In genomic region chr7:116876664-116877442, GRCh38 we compare ENCODE assay signal across 11 cellular contexts. TPM values are rescaled to one million over a fixed set of nuclear protein-coding genes. Genes with fewer than 3 reads are reported as not detected.
DNase-seq lines count a peak whose midpoint lies in the region; ATAC-seq and TF ChIP-seq lines count a peak whose summit lies in the region.
"Had no signal": no experiment of that assay in that cellular context is flagged by ENCODE, and none has a peak within 500 bp of the region (broad histone marks: within the 10 kb centered on the region; RNA-seq: fewer than 3 reads in every experiment).

No MANE protein-coding gene starts in this region.

- TF ChIP-seq CTCF in C4-2B (conservative IDR thresholded peaks at IDR 0.05) (peak; percentile 21), WTC11 (IDR thresholded peaks at IDR 0.05) (no peak), heart right ventricle (IDR thresholded peaks at IDR 0.05) (peak in 4 of 9 donors; percentile 8 to 54 (median 44))

- H3K9me3 ChIP-seq in heart right ventricle (no peaks in the 10 kb centered on the region), neuronal stem cell (replicated peaks in 1 of 2; ENCODE audit: control insufficient read depth in 2 of 2, insufficient read depth in 1 of 2, low read depth in 1 of 2, low read length in 2 of 2) (peaks cover 2 to 5% of the 10 kb centered on the region in 2 donors)

- peaks cover 3 to 96% (median 78%) of the 10 kb centered on the region in 9 donors for H3K4me1 ChIP-seq in heart right ventricle
- no peaks in the 10 kb centered on the region for H3K4me1 ChIP-seq in neuronal stem cell (ENCODE audit: control insufficient read depth in 2 of 2, insufficient read depth in 1 of 2, low read depth in 1 of 2, low read length in 2 of 2)

- H2BK120ac ChIP-seq in neuronal stem cell (ENCODE audit: low read depth, low read length), result no peak overlapping the region

- H3K27me3 Mint-ChIP-seq in WTC11 (ENCODE audit: low read depth), result no peaks in the 10 kb centered on the region
- H3K27me3 Mint-ChIP-seq: type B pancreatic cell had no signal

- peak overlapping the region; percentile 18 for H3K9ac ChIP-seq in neuronal stem cell (ENCODE audit: low read depth, low read length, poor library complexity)

- H3K36me3 ChIP-seq in heart right ventricle (peaks cover 0 to 16% (median 0%) of the 10 kb centered on the region in 9 donors), neuronal stem cell (replicated peaks in 1 of 2; ENCODE audit: control insufficient read depth in 2 of 2, insufficient read depth in 2 of 2, low read length in 2 of 2) (peaks cover 1 to 47% of the 10 kb centered on the region in 2 donors)

- peak overlapping the region; percentile 31; the same call in 1 of the 2 replicates for H3K27ac ChIP-seq in C4-2B
- H3K27ac ChIP-seq in heart right ventricle, result peak overlapping the region; percentile 1 to 77 (median 64)
- no peak overlapping the region for H3K27ac ChIP-seq in neuronal stem cell (replicated peaks; ENCODE audit: low read length)

- DNase-seq in WTC11 (ENCODE audit: low spot score), result no peak
- DNase-seq in heart right ventricle, result peak; percentile 61 to 87
- DNase-seq in neuronal stem cell (ENCODE audit: low spot score), result no peak
- no peak for DNase-seq in ecto neural progenitor cell (ENCODE audit: low spot score)
- no peak for DNase-seq in activated naive CD4-positive, alpha-beta T cell treated with anti-CD3 and anti-CD28 coated beads, Interleukin-2, amount 50 U/mL, for 16 hours
- DNase-seq in Ammon's horn (ENCODE audit: low spot score), result no peak
- DNase-seq: activated naive CD4-positive, alpha-beta T cell treated with anti-CD3 and anti-CD28 coated beads for 36 hours had no signal

- no peak overlapping the region for H3K18ac ChIP-seq in neuronal stem cell (ENCODE audit: low read length)

- H3K79me1 ChIP-seq in neuronal stem cell (ENCODE audit: low read depth, low read length), result no peaks in the 10 kb centered on the region

- H4K91ac ChIP-seq in neuronal stem cell (ENCODE audit: low read depth, low read length, poor library complexity), result no peak overlapping the region

- H2BK5ac ChIP-seq in neuronal stem cell (ENCODE audit: low read length), result no peak overlapping the region

- H3K23ac ChIP-seq in neuronal stem cell (ENCODE audit: low read depth, low read length, poor library complexity), result peak overlapping the region; percentile 70

- no peak overlapping the region for H2AK5ac ChIP-seq in neuronal stem cell (ENCODE audit: low read depth, low read length)

- peaks cover 7% of the 10 kb centered on the region for H3K4me1 Mint-ChIP-seq in WTC11

- CTCF ChIA-PET in WTC11 (lab: Charles Lee), result no interaction called here

- H3K27me3 ChIP-seq in heart right ventricle (no peaks in the 10 kb centered on the region), neuronal stem cell (ENCODE audit: control insufficient read depth in 3 of 3, insufficient read depth in 3 of 3, low read depth in 1 of 3, low read length in 3 of 3) (no peaks in the 10 kb centered on the region)

- no peak overlapping the region for H3K14ac ChIP-seq in neuronal stem cell (ENCODE audit: low read length)

- no peak overlapping the region for H2BK15ac ChIP-seq in neuronal stem cell (ENCODE audit: low read length)

- POLR2A ChIA-PET in WTC11 (lab: Charles Lee), result interaction anchor here (0.5 kb wide), 1 partner anchor 38 kb away, joined by 3 read pairs; no protein-coding TSS in a partner anchor

- H3K9me3 Mint-ChIP-seq in WTC11, result no peaks in the 10 kb centered on the region
- H3K9me3 Mint-ChIP-seq: activated naive CD4-positive, alpha-beta T cell treated with anti-CD3 and anti-CD28 coated beads for 36 hours; T-helper 2 cell treated with Interferon-gamma antibody and Interleukin-4, amounts not matched to agents 5 μg/mL and 100 μg/mL, for 36 hours; type B pancreatic cell had no signal

- no peak overlapping the region for H2BK12ac ChIP-seq in neuronal stem cell (ENCODE audit: low read length)

- 14 to 22% methylated on average over 8 of the region's 8 CpGs for WGBS in heart right ventricle, 2 donors
- no CpG with 5 or more reads among the region's 8 CpGs for WGBS in neuronal stem cell (ENCODE audit: extremely low coverage in 2 of 2, insufficient read length in 2 of 2, insufficient replicate concordance in 1 of 2), 2 donors

- intact Hi-C loops in heart right ventricle (cut with DNase I), result no loop called here

- H3K4ac ChIP-seq in neuronal stem cell (ENCODE audit: low read length), result no peak overlapping the region

- ATAC-seq in WTC11 (peak; percentile 84), heart right ventricle (peak; percentile 79 to 93 (median 91)), HG03025 (IDR thresholded peaks at IDR 0.05; ENCODE audit: low FRiP score, unreplicated experiment) (no peak)

- H3K27ac Mint-ChIP-seq in WTC11, result no peak overlapping the region
- H3K27ac Mint-ChIP-seq: activated naive CD4-positive, alpha-beta T cell treated with anti-CD3 and anti-CD28 coated beads for 36 hours; T-helper 2 cell treated with Interferon-gamma antibody and Interleukin-4, amounts not matched to agents 5 μg/mL and 100 μg/mL, for 36 hours; type B pancreatic cell had no signal

- H4K8ac ChIP-seq in neuronal stem cell (ENCODE audit: low read depth, low read length), result no peak overlapping the region

- H3K4me2 ChIP-seq in neuronal stem cell (ENCODE audit: insufficient read depth, low read length, poor library complexity, severe bottlenecking), result no peak overlapping the region

- H2AFZ ChIP-seq in neuronal stem cell (ENCODE audit: low read length), result no peak overlapping the region

- peaks cover 8% of the 10 kb centered on the region for H3K36me3 Mint-ChIP-seq in WTC11

- H3K4me3 ChIP-seq in heart right ventricle, result peak overlapping the region in 3 of 10 donors; percentile 1 to 3 (median 1)
- no peak overlapping the region for H3K4me3 ChIP-seq in neuronal stem cell (ENCODE audit: low read length in 2 of 2)

- H3K4me3 Mint-ChIP-seq in WTC11, result no peak overlapping the region
- H3K4me3 Mint-ChIP-seq: activated naive CD4-positive, alpha-beta T cell treated with anti-CD3 and anti-CD28 coated beads for 36 hours; T-helper 2 cell treated with Interferon-gamma antibody and Interleukin-4, amounts not matched to agents 5 μg/mL and 100 μg/mL, for 36 hours; type B pancreatic cell had no signal

TF ChIP-seq in WTC11, 78 proteins besides CTCF, POLR2A, EP300 and RAD21:
- TF ChIP-seq NR2C2 (CRISPR knock-in tag; IDR thresholded peaks at IDR 0.05) (no peak), ZNF219 (CRISPR knock-in tag; IDR thresholded peaks at IDR 0.05; ENCODE audit: borderline replicate concordance) (no peak), JAZF1 (CRISPR knock-in tag; IDR thresholded peaks at IDR 0.05) (no peak), IRF1 (CRISPR knock-in tag; IDR thresholded peaks at IDR 0.05) (no peak)
- TF ChIP-seq, protein P1, sequence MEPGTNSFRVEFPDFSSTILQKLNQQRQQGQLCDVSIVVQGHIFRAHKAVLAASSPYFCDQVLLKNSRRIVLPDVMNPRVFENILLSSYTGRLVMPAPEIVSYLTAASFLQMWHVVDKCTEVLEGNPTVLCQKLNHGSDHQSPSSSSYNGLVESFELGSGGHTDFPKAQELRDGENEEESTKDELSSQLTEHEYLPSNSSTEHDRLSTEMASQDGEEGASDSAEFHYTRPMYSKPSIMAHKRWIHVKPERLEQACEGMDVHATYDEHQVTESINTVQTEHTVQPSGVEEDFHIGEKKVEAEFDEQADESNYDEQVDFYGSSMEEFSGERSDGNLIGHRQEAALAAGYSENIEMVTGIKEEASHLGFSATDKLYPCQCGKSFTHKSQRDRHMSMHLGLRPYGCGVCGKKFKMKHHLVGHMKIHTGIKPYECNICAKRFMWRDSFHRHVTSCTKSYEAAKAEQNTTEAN (CRISPR knock-in tag; IDR thresholded peaks at IDR 0.05), result no peak
TF ChIP-seq in WTC11: peak in this region for 0.

RNA-seq across cellular contexts. Expression of gene CAPZA2, which starts 14.5 kb away (rescaled TPM):
- total RNA-seq in WTC11 (2021) (122 to 153 TPM (median 125 TPM) in 3 replicates), heart right ventricle (100 to 1,000 TPM; 285 to 416 (median 345) TPM)
- 10 to 100 TPM; 39.4 to 93.0 TPM for polyA plus RNA-seq in heart right ventricle
- polyA plus RNA-seq in neuronal stem cell (2013, experiment 1 of 2), result 65.8 TPM
- 58.9 TPM for polyA plus RNA-seq in neuronal stem cell (2013, experiment 2 of 2)

Comparison
In these comparisons a context has a peak if more than half of its experiments do, and no peak if none do; other contexts are left out.
1. DNase-seq: peak in heart right ventricle (2 of 2); none in WTC11 (single experiment), neuronal stem cell (single experiment), ecto neural progenitor cell (single experiment), activated naive CD4-positive, alpha-beta T cell treated with anti-CD3 and anti-CD28 coated beads, Interleukin-2, amount 50 U/mL, for 16 hours (single experiment) and Ammon's horn (single experiment).